Comparison of ENCODE assay signal across 2 cellular contexts in the genomic region with DNA sequence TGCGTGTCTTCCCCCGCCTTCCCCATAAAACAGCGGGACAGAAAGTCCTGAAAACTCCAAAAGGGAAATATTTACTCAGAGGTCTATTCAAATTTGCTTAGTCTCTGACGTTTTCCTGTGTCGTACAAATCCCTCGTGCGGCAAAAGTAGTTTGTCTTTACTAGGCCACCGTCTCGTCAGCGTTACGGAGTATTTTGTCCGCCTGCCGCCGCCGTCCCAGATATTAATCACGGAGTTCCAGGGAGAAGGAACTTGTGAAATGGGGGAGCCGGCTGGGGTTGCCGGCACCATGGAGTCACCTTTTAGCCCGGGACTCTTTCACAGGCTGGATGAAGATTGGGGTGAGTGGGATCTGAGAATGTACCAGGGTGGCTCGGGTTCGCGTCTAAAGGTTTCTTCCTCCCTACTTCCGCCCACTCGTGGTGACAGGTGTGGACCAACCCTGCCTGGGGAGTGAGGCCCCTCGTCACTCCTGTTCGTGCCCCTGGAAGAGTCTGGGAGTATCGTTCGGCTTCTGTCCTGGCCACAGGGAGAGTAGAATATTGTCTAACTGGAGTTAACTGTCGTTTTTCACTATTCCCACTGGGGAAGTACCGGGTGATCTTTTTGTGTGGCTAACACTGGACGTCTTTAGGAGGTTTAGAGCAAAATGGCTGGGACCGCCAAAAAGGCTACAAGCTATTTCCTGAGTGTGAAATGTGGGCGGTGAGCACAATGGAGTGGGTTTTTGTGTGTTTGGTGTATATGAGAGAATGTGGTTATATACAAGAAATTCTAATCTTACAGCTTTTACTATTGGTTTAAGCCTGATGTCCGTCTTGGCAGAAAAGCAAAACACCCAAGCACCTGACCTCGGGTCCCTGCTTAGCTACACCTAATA.
TF ChIP-seq lines count a peak whose summit lies in the region.

A gene with protein sequence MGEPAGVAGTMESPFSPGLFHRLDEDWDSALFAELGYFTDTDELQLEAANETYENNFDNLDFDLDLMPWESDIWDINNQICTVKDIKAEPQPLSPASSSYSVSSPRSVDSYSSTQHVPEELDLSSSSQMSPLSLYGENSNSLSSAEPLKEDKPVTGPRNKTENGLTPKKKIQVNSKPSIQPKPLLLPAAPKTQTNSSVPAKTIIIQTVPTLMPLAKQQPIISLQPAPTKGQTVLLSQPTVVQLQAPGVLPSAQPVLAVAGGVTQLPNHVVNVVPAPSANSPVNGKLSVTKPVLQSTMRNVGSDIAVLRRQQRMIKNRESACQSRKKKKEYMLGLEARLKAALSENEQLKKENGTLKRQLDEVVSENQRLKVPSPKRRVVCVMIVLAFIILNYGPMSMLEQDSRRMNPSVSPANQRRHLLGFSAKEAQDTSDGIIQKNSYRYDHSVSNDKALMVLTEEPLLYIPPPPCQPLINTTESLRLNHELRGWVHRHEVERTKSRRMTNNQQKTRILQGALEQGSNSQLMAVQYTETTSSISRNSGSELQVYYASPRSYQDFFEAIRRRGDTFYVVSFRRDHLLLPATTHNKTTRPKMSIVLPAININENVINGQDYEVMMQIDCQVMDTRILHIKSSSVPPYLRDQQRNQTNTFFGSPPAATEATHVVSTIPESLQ (plus strand): TSS at position 219 of the 880 bp plus-strand sequence. CDS start 41 bp downstream, at position 260.

TF ChIP-seq in GM23338, 12 proteins besides CTCF, POLR2A, EP300 and RAD21:
- TF ChIP-seq, protein P1, sequence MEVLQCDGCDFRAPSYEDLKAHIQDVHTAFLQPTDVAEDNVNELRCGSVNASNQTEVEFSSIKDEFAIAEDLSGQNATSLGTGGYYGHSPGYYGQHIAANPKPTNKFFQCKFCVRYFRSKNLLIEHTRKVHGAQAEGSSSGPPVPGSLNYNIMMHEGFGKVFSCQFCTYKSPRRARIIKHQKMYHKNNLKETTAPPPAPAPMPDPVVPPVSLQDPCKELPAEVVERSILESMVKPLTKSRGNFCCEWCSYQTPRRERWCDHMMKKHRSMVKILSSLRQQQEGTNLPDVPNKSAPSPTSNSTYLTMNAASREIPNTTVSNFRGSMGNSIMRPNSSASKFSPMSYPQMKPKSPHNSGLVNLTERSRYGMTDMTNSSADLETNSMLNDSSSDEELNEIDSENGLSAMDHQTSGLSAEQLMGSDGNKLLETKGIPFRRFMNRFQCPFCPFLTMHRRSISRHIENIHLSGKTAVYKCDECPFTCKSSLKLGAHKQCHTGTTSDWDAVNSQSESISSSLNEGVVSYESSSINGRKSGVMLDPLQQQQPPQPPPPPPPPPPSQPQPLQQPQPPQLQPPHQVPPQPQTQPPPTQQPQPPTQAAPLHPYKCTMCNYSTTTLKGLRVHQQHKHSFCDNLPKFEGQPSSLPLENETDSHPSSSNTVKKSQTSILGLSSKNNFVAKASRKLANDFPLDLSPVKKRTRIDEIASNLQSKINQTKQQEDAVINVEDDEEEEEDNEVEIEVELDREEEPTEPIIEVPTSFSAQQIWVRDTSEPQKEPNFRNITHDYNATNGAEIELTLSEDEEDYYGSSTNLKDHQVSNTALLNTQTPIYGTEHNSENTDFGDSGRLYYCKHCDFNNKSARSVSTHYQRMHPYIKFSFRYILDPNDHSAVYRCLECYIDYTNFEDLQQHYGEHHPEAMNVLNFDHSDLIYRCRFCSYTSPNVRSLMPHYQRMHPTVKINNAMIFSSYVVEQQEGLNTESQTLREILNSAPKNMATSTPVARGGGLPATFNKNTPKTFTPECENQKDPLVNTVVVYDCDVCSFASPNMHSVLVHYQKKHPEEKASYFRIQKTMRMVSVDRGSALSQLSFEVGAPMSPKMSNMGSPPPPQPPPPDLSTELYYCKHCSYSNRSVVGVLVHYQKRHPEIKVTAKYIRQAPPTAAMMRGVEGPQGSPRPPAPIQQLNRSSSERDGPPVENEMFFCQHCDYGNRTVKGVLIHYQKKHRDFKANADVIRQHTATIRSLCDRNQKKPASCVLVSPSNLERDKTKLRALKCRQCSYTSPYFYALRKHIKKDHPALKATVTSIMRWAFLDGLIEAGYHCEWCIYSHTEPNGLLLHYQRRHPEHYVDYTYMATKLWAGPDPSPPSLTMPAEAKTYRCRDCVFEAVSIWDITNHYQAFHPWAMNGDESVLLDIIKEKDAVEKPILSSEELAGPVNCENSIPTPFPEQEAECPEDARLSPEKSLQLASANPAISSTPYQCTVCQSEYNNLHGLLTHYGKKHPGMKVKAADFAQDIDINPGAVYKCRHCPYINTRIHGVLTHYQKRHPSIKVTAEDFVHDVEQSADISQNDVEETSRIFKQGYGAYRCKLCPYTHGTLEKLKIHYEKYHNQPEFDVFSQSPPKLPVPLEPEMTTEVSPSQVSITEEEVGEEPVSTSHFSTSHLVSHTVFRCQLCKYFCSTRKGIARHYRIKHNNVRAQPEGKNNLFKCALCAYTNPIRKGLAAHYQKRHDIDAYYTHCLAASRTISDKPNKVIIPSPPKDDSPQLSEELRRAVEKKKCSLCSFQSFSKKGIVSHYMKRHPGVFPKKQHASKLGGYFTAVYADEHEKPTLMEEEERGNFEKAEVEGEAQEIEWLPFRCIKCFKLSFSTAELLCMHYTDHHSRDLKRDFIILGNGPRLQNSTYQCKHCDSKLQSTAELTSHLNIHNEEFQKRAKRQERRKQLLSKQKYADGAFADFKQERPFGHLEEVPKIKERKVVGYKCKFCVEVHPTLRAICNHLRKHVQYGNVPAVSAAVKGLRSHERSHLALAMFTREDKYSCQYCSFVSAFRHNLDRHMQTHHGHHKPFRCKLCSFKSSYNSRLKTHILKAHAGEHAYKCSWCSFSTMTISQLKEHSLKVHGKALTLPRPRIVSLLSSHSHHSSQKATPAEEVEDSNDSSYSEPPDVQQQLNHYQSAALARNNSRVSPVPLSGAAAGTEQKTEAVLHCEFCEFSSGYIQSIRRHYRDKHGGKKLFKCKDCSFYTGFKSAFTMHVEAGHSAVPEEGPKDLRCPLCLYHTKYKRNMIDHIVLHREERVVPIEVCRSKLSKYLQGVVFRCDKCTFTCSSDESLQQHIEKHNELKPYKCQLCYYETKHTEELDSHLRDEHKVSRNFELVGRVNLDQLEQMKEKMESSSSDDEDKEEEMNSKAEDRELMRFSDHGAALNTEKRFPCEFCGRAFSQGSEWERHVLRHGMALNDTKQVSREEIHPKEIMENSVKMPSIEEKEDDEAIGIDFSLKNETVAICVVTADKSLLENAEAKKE (CRISPR knock-in tag; IDR thresholded peaks at IDR 0.05): no peak
- peak; percentile 87 for TF ChIP-seq CREB1 (CRISPR knock-in tag; IDR thresholded peaks at IDR 0.05; ENCODE audit: low read depth)
- peak; percentile 62 for TF ChIP-seq POLR2AphosphoS5 (IDR thresholded peaks at IDR 0.05; ENCODE audit: low read depth)

TF ChIP-seq in neural cell, 6 proteins besides CTCF, POLR2A, EP300 and RAD21:
- peak; percentile 77 for TF ChIP-seq MXI1 (conservative IDR thresholded peaks at IDR 0.05; ENCODE audit: poor library complexity, severe bottlenecking)
- TF ChIP-seq, protein P2, sequence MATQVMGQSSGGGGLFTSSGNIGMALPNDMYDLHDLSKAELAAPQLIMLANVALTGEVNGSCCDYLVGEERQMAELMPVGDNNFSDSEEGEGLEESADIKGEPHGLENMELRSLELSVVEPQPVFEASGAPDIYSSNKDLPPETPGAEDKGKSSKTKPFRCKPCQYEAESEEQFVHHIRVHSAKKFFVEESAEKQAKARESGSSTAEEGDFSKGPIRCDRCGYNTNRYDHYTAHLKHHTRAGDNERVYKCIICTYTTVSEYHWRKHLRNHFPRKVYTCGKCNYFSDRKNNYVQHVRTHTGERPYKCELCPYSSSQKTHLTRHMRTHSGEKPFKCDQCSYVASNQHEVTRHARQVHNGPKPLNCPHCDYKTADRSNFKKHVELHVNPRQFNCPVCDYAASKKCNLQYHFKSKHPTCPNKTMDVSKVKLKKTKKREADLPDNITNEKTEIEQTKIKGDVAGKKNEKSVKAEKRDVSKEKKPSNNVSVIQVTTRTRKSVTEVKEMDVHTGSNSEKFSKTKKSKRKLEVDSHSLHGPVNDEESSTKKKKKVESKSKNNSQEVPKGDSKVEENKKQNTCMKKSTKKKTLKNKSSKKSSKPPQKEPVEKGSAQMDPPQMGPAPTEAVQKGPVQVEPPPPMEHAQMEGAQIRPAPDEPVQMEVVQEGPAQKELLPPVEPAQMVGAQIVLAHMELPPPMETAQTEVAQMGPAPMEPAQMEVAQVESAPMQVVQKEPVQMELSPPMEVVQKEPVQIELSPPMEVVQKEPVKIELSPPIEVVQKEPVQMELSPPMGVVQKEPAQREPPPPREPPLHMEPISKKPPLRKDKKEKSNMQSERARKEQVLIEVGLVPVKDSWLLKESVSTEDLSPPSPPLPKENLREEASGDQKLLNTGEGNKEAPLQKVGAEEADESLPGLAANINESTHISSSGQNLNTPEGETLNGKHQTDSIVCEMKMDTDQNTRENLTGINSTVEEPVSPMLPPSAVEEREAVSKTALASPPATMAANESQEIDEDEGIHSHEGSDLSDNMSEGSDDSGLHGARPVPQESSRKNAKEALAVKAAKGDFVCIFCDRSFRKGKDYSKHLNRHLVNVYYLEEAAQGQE (IDR thresholded peaks at IDR 0.05; ENCODE audit: borderline replicate concordance): no peak
- TF ChIP-seq TAF1 (IDR thresholded peaks at IDR 0.05; ENCODE audit: low read depth): peak; percentile 47
- peak; percentile 16 for TF ChIP-seq SMC3 (conservative IDR thresholded peaks at IDR 0.05; ENCODE audit: poor library complexity)
- TF ChIP-seq POLR2AphosphoS5 (IDR thresholded peaks at IDR 0.05): peak; percentile 73
